In the genomic region with DNA sequence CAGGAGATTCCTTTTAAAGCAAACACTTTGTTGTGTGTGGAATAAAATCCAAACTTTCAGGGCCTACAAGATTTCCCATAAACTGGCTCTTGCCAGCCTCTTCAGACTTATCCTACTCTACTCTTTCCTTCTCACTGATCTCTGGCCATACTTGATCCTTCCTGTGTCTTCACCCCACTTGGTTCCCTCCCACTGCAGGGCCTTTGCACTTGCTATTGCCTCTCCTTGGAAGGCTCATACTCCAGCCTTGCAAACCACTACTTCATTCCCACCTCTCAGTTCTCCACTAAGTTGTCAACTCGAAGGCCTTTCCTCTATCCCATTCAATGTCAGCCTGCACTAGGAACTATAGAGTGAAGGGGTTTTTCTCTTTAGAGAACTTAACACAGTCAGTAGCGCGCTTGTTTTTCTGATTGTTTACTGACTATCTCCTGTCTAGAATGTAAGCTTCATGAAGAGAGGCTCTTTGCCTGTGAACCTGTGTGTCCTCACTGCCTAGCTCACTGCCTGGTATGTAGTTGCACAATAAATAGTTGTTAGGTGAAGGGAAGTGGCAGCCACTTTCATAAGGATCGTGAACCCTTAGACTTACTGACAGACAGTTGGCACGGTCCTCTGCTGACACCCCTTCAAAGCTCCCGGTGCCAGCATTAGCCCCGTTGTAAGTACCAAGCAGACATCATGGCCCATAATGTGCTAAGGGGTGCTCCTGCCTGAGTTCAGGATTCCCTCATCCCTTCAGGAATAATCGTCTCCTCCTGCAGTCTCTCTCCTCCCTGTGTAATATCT, we compare ENCODE assay signal across 10 cellular contexts. TPM values are rescaled to one million over a fixed set of nuclear protein-coding genes. Genes with fewer than 3 reads are reported as not detected.
DNase-seq lines count a peak whose midpoint lies in the region; ATAC-seq and TF ChIP-seq lines count a peak whose summit lies in the region.
"Had no signal": no experiment of that assay in that cellular context is flagged by ENCODE, and none has a peak within 500 bp of the region (broad histone marks: within the 10 kb centered on the region; RNA-seq: fewer than 3 reads in every experiment).

No MANE protein-coding gene starts in this region.

- H3K4me3 ChIP-seq in esophagus muscularis mucosa (peak overlapping the region in 3 of 4 donors; percentile 65 to 77 (median 71)), sigmoid colon (peak overlapping the region in 2 of 4 donors; percentile 68 to 75)

- POLR2A ChIA-PET in activated CD4-positive, alpha-beta memory T cell treated with anti-CD3 and anti-CD28 coated beads, Interleukin-2, amount 10 ng/mL, durations not matched to agents 7 days and 5 days (lab: Charles Lee), result interaction anchor here (1.0 kb wide), 1 partner anchor 133 kb away, joined by 3 read pairs; no protein-coding TSS in a partner anchor
- POLR2A ChIA-PET in activated CD4-positive, alpha-beta memory T cell treated with anti-CD3 and anti-CD28 coated beads for 36 hours (lab: Charles Lee), result interaction anchor here (0.9 kb wide), 1 partner anchor 14 kb away, joined by 3 read pairs; no protein-coding TSS in a partner anchor

- CTCF ChIA-PET in activated CD4-positive, alpha-beta memory T cell treated with anti-CD3 and anti-CD28 coated beads, Interleukin-2, amount 10 ng/mL, durations not matched to agents 7 days and 5 days (lab: Charles Lee), result interaction anchor here (0.8 kb wide), 1 partner anchor 11 kb away, joined by 3 read pairs; no protein-coding TSS in a partner anchor
- CTCF ChIA-PET in activated CD4-positive, alpha-beta memory T cell treated with anti-CD3 and anti-CD28 coated beads for 36 hours (lab: Charles Lee), result no interaction called here

- H3K4me1 Mint-ChIP-seq in activated CD4-positive, alpha-beta memory T cell treated with anti-CD3 and anti-CD28 coated beads, Interleukin-2, amount 10 ng/mL, durations not matched to agents 7 days and 5 days, result peaks cover 10% of the 10 kb centered on the region
- H3K4me1 Mint-ChIP-seq in activated CD4-positive, alpha-beta memory T cell treated with anti-CD3 and anti-CD28 coated beads for 36 hours (ENCODE audit: low read depth), result peaks cover 8% of the 10 kb centered on the region

- H3K9me3 ChIP-seq in esophagus muscularis mucosa, result no peaks in the 10 kb centered on the region
- no peaks in the 10 kb centered on the region for H3K9me3 ChIP-seq in sigmoid colon

- peak overlapping the region; percentile 40 for H3K4me3 Mint-ChIP-seq in activated CD4-positive, alpha-beta memory T cell treated with anti-CD3 and anti-CD28 coated beads, Interleukin-2, amount 10 ng/mL, durations not matched to agents 7 days and 5 days
- no peak overlapping the region for H3K4me3 Mint-ChIP-seq in activated CD4-positive, alpha-beta memory T cell treated with anti-CD3 and anti-CD28 coated beads for 36 hours

- H3K27ac ChIP-seq in esophagus muscularis mucosa (replicated peaks in 1 of 4), result peak overlapping the region; percentile 89 to 98 (median 94)
- H3K27ac ChIP-seq in sigmoid colon, result peak overlapping the region; percentile 88 to 98 (median 92)
- H3K27ac ChIP-seq: GM23248 had no signal

- no peak for TF ChIP-seq EP300 in esophagus muscularis mucosa (IDR thresholded peaks at IDR 0.05)
- TF ChIP-seq EP300 in sigmoid colon (IDR thresholded peaks at IDR 0.05), result no peak

- intact Hi-C loops in activated CD4-positive, alpha-beta memory T cell treated with anti-CD3 and anti-CD28 coated beads for 36 hours (cut with micrococcal nuclease), result loop anchor here (5.0 kb wide), 2 partner anchors 69 to 216 kb away; no protein-coding TSS in a partner anchor
- intact Hi-C loops in esophagus muscularis mucosa (cut with DNase I), result loop anchor here (5.0 kb wide), 3 partner anchors 51 to 216 kb away; partner anchors contain the start of gene PRSS23
- intact Hi-C loops in sigmoid colon (cut with DNase I), result loop anchor here (2.0 to 5.0 kb wide), 6 partner anchors 44 to 216 kb away; partner anchors contain the start of gene PRSS23

- TF ChIP-seq POLR2A in esophagus muscularis mucosa (IDR thresholded peaks at IDR 0.05; ENCODE audit: low read depth) (no peak), sigmoid colon (IDR thresholded peaks at IDR 0.05) (no peak)

- 84% methylated on average over 7 of the region's 8 CpGs for WGBS in esophagus muscularis mucosa
- WGBS in sigmoid colon, 2 donors, result 52 to 80% methylated on average over 8 of the region's 8 CpGs

- no peaks in the 10 kb centered on the region for H3K36me3 Mint-ChIP-seq in activated CD4-positive, alpha-beta memory T cell treated with anti-CD3 and anti-CD28 coated beads, Interleukin-2, amount 10 ng/mL, durations not matched to agents 7 days and 5 days (ENCODE audit: low read depth)
- no peaks in the 10 kb centered on the region for H3K36me3 Mint-ChIP-seq in activated CD4-positive, alpha-beta memory T cell treated with anti-CD3 and anti-CD28 coated beads for 36 hours

- H3K27me3 ChIP-seq in esophagus muscularis mucosa (no peaks in the 10 kb centered on the region), sigmoid colon (no peaks in the 10 kb centered on the region)

- peaks cover 63% of the 10 kb centered on the region for H3K27me3 Mint-ChIP-seq in activated CD4-positive, alpha-beta memory T cell treated with anti-CD3 and anti-CD28 coated beads, Interleukin-2, amount 10 ng/mL, durations not matched to agents 7 days and 5 days
- H3K27me3 Mint-ChIP-seq in activated CD4-positive, alpha-beta memory T cell treated with anti-CD3 and anti-CD28 coated beads for 36 hours, result peaks cover 21% of the 10 kb centered on the region

- H3K36me3 ChIP-seq in esophagus muscularis mucosa, result no peaks in the 10 kb centered on the region
- H3K36me3 ChIP-seq in sigmoid colon, result no peaks in the 10 kb centered on the region

- DNase-seq in activated CD4-positive, alpha-beta memory T cell treated with anti-CD3 and anti-CD28 coated beads, Interleukin-2, amount 10 ng/mL, durations not matched to agents 7 days and 5 days, result no peak
- DNase-seq in activated CD4-positive, alpha-beta memory T cell treated with anti-CD3 and anti-CD28 coated beads for 36 hours, result no peak
- DNase-seq in MV-4-11 (lab: John Stamatoyannopoulos, UW) (peak; percentile 26), esophagus muscularis mucosa (ENCODE audit: extremely low spot score) (peak; percentile 60), sigmoid colon (no peak)
- DNase-seq in stimulated activated CD4-positive, alpha-beta T cell treated with anti-CD3 and anti-CD28 coated beads, Interleukin-4, amount 100 ng/mL, for 4 hours, result no peak
- DNase-seq: activated CD4-positive, alpha-beta T cell treated with anti-CD3 and anti-CD28 coated beads, Interleukin-2, amount 50 U/mL, for 1 hour; GM23248 had no signal

- H3K27ac Mint-ChIP-seq in activated CD4-positive, alpha-beta memory T cell treated with anti-CD3 and anti-CD28 coated beads, Interleukin-2, amount 10 ng/mL, durations not matched to agents 7 days and 5 days, result no peak overlapping the region
- H3K27ac Mint-ChIP-seq in activated CD4-positive, alpha-beta memory T cell treated with anti-CD3 and anti-CD28 coated beads for 36 hours, result no peak overlapping the region

- H3K4me1 ChIP-seq in esophagus muscularis mucosa (peaks cover 27 to 74% (median 60%) of the 10 kb centered on the region in 4 donors), sigmoid colon (peaks cover 0 to 72% (median 50%) of the 10 kb centered on the region in 4 donors)

- H3K9me3 Mint-ChIP-seq in activated CD4-positive, alpha-beta memory T cell treated with anti-CD3 and anti-CD28 coated beads, Interleukin-2, amount 10 ng/mL, durations not matched to agents 7 days and 5 days, result no peaks in the 10 kb centered on the region
- no peaks in the 10 kb centered on the region for H3K9me3 Mint-ChIP-seq in activated CD4-positive, alpha-beta memory T cell treated with anti-CD3 and anti-CD28 coated beads for 36 hours

- ATAC-seq in GM19395 (IDR thresholded peaks at IDR 0.05; ENCODE audit: unreplicated experiment) (no peak), HG03039 (IDR thresholded peaks at IDR 0.05; ENCODE audit: unreplicated experiment) (no peak)

- no peak for TF ChIP-seq CTCF in esophagus muscularis mucosa (IDR thresholded peaks at IDR 0.05)
- no peak for TF ChIP-seq CTCF in sigmoid colon (IDR thresholded peaks at IDR 0.05)

RNA-seq across cellular contexts. Expression of gene ME3, which starts 0.8 kb away (rescaled TPM):
- under 1 TPM; 0.83 to 0.93 TPM for total RNA-seq in activated CD4-positive, alpha-beta memory T cell treated with anti-CD3 and anti-CD28 coated beads, Interleukin-2, amount 10 ng/mL, durations not matched to agents 7 days and 5 days
- total RNA-seq in activated CD4-positive, alpha-beta memory T cell treated with anti-CD3 and anti-CD28 coated beads for 36 hours, result 1 to 10 TPM; 2.3 to 2.8 TPM
- total RNA-seq in esophagus muscularis mucosa (10 to 100 TPM; 20.4 to 50.1 (median 26.2) TPM), sigmoid colon (10 to 100 TPM; 25.5 to 53.2 (median 37.0) TPM)
- 10 to 100 TPM in 2 of 3 donors, 1 to 10 TPM in 1; 7.8 to 13.6 (median 10.9) TPM for polyA plus RNA-seq in sigmoid colon

Comparison
In these comparisons a context has a peak if more than half of its experiments do, and no peak if none do; other contexts are left out.
1. DNase-seq: peak in MV-4-11 (single experiment) and esophagus muscularis mucosa (single experiment); none in activated CD4-positive, alpha-beta memory T cell treated with anti-CD3 and anti-CD28 coated beads, Interleukin-2, amount 10 ng/mL, durations not matched to agents 7 days and 5 days (single experiment), activated CD4-positive, alpha-beta memory T cell treated with anti-CD3 and anti-CD28 coated beads for 36 hours (single experiment), sigmoid colon (single experiment) and stimulated activated CD4-positive, alpha-beta T cell treated with anti-CD3 and anti-CD28 coated beads, Interleukin-4, amount 100 ng/mL, for 4 hours (0 of 2).
2. RNA of gene ME3, which starts 0.8 kb away (total RNA-seq): 25.5 to 53.2 TPM in sigmoid colon and 20.4 to 50.1 TPM in esophagus muscularis mucosa; 2.3 to 2.8 TPM in activated CD4-positive, alpha-beta memory T cell treated with anti-CD3 and anti-CD28 coated beads for 36 hours and 0.83 to 0.93 TPM in activated CD4-positive, alpha-beta memory T cell treated with anti-CD3 and anti-CD28 coated beads, Interleukin-2, amount 10 ng/mL, durations not matched to agents 7 days and 5 days; every median in the first group is over 4 times any median in the second.